Comparison of ENCODE assay signal across 16 cellular contexts in genomic region chr14:76910371-76910890, GRCh38.
"Had no signal": no experiment of that assay in that cellular context is flagged by ENCODE, and none has a peak within 500 bp of the region (broad histone marks: within the 10 kb centered on the region; RNA-seq: fewer than 3 reads in every experiment).

No MANE protein-coding gene starts in this region.

- ATAC-seq: activated CD8-positive, alpha-beta memory T cell treated with anti-CD3 and anti-CD28 coated beads, Interleukin-2, amount 10 ng/mL, durations not matched to agents 7 days and 5 days; activated T-helper 17 cell treated with anti-CD3 and anti-CD28 coated beads, Interleukin-2, amount 50 U/mL, for 72 hours; esophagus mucosa; gastrocnemius medialis; lower lobe of right lung; natural killer cell treated with Interleukin-12 subunit alpha and Interleukin-12 subunit beta and Interleukin-15 and Interleukin-18, amount 100 ng/mL, for 72 hours had no signal

- DNase-seq: activated CD4-positive, CD25-positive, alpha-beta regulatory T cell; activated CD8-positive, alpha-beta memory T cell treated with anti-CD3 and anti-CD28 coated beads, Interleukin-2, amount 10 ng/mL, durations not matched to agents 7 days and 5 days; activated naive CD4-positive, alpha-beta T cell treated with Interleukin-2 at 50 U/mL for 16 hours; cortex of kidney; effector CD4-positive, alpha-beta T cell; gastrocnemius medialis; head of caudate nucleus; lower lobe of right lung; nucleus accumbens; spleen; stimulated activated naive CD4-positive, alpha-beta T cell; thyroid gland had no signal

- H3K9me3 Mint-ChIP-seq: activated T-helper 17 cell treated with anti-CD3 and anti-CD28 coated beads, Interleukin-2, amount 50 U/mL, for 72 hours; natural killer cell treated with Interleukin-12 subunit alpha and Interleukin-12 subunit beta and Interleukin-15 and Interleukin-18, amount 100 ng/mL, for 72 hours had no signal

- H3K27me3 Mint-ChIP-seq: activated CD8-positive, alpha-beta memory T cell treated with anti-CD3 and anti-CD28 coated beads, Interleukin-2, amount 10 ng/mL, durations not matched to agents 7 days and 5 days; activated T-helper 17 cell treated with anti-CD3 and anti-CD28 coated beads, Interleukin-2, amount 50 U/mL, for 72 hours; natural killer cell treated with Interleukin-12 subunit alpha and Interleukin-12 subunit beta and Interleukin-15 and Interleukin-18, amount 100 ng/mL, for 72 hours had no signal

- H3K4me3 Mint-ChIP-seq: activated CD8-positive, alpha-beta memory T cell treated with anti-CD3 and anti-CD28 coated beads, Interleukin-2, amount 10 ng/mL, durations not matched to agents 7 days and 5 days; activated T-helper 17 cell treated with anti-CD3 and anti-CD28 coated beads, Interleukin-2, amount 50 U/mL, for 72 hours; natural killer cell treated with Interleukin-12 subunit alpha and Interleukin-12 subunit beta and Interleukin-15 and Interleukin-18, amount 100 ng/mL, for 72 hours had no signal

- H3K27ac Mint-ChIP-seq: activated CD8-positive, alpha-beta memory T cell treated with anti-CD3 and anti-CD28 coated beads, Interleukin-2, amount 10 ng/mL, durations not matched to agents 7 days and 5 days; activated T-helper 17 cell treated with anti-CD3 and anti-CD28 coated beads, Interleukin-2, amount 50 U/mL, for 72 hours; natural killer cell treated with Interleukin-12 subunit alpha and Interleukin-12 subunit beta and Interleukin-15 and Interleukin-18, amount 100 ng/mL, for 72 hours had no signal

- H3K27me3 ChIP-seq: ascending aorta, gastrocnemius medialis, spleen, thyroid gland had no signal

- H3K36me3 Mint-ChIP-seq: natural killer cell treated with Interleukin-12 subunit alpha and Interleukin-12 subunit beta and Interleukin-15 and Interleukin-18, amount 100 ng/mL, for 72 hours had no signal

- H3K27ac ChIP-seq: ascending aorta, gastrocnemius medialis, lower lobe of right lung, spleen, thyroid gland had no signal

- H3K36me3 ChIP-seq: ascending aorta, gastrocnemius medialis, lower lobe of right lung, spleen, thyroid gland had no signal

- H3K4me3 ChIP-seq: ascending aorta, gastrocnemius medialis, lower lobe of right lung, spleen, thyroid gland had no signal

- H3K9me3 ChIP-seq: ascending aorta, gastrocnemius medialis, lower lobe of right lung, spleen, thyroid gland had no signal
